8 cellular contexts compared by ENCODE assay signal in the genomic region with DNA sequence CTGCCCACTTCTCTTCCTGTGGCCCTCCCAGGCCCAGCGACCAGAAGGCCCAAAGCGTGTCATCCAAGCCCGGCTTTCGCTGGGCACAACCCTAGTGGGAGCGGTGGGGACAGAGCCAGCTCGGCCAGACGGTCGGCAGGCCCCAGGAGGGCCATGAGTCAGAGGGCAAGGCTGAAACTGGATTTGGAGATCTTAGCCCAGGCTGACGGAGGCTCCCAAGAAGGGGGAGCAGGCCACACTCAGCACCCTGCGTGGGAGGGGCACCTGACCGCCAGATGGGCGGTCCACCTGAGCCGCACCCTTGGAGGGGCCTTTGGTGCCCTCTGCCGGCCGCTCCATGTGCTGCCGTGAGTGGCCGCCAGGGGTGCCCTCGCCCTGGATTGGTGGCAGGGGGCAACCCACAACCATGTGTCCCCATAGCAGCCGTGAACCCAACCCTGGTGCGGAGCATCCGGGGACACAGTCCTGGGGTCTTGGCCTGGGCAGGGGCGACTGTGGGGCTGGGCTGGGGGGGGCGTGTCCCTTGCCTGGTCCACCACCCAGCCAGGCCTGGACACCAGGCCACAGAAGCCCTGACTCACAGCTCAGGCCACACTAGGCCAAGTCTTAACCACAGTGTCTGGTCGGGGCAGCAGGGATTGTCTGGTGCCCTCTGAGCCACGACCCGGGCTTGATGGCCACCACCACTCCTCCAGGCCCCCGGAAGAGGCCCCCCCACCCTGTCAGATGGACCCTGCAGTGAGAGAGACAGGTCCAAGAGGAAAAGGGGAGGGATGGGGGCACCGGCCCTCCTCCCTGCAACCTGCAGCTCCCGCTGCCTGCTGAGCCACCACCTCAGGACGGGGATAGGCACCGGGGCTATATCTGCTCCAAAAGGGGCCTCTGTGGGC. TPM values are rescaled to one million over a fixed set of nuclear protein-coding genes. Genes with fewer than 3 reads are reported as not detected.
DNase-seq lines count a peak whose midpoint lies in the region; ATAC-seq and TF ChIP-seq lines count a peak whose summit lies in the region.

No MANE protein-coding gene starts in this region.

- DNase-seq in C1 segment of cervical spinal cord (lab: John Stamatoyannopoulos, UW), result peak in 12 of 14 donors; percentile 38 to 81 (median 68)
- DNase-seq in NCI-H1930 (lab: John Stamatoyannopoulos, UW), result peak; percentile 59 to 84
- DNase-seq in activated CD4-positive, alpha-beta T cell treated with anti-CD3 and anti-CD28 coated beads, Interleukin-2, amount 10 ng/mL, durations not matched to agents 7 days and 5 days, result peak; percentile 78
- DNase-seq in right lobe of liver, result peak; percentile 85 to 86 (median 86)
- peak; percentile 48 to 76 (median 54) for DNase-seq in stimulated activated CD4-positive, alpha-beta T cell treated with anti-CD3 and anti-CD28 coated beads, TNF-alpha, amount 100 ng/mL, for 1 hour (ENCODE audit: low read depth in 3 of 3, low spot score in 1 of 3)

- no peaks in the 10 kb centered on the region for H3K9me3 Mint-ChIP-seq in activated CD4-positive, alpha-beta T cell treated with anti-CD3 and anti-CD28 coated beads, Interleukin-2, amount 10 ng/mL, durations not matched to agents 7 days and 5 days

- WGBS in right lobe of liver (ENCODE audit: insufficient coverage, low coverage, low lambda C conversion rate, missing lambda C conversion rate), result 3% methylated on average over 7 of the region's 31 CpGs

- H3K9me3 ChIP-seq in right lobe of liver, result no peaks in the 10 kb centered on the region

- TF ChIP-seq POLR2A in right lobe of liver (IDR thresholded peaks at IDR 0.05), result no peak

- no peak overlapping the region for H3K4me3 ChIP-seq in right lobe of liver

- ATAC-seq in GM21447 (IDR thresholded peaks at IDR 0.05; ENCODE audit: unreplicated experiment) (peak; percentile 39), right lobe of liver (peak; percentile 90 to 92 (median 91)), HG02938 (IDR thresholded peaks at IDR 0.05; ENCODE audit: unreplicated experiment) (no peak)

- H3K4me1 Mint-ChIP-seq in activated CD4-positive, alpha-beta T cell treated with anti-CD3 and anti-CD28 coated beads, Interleukin-2, amount 10 ng/mL, durations not matched to agents 7 days and 5 days, result peaks cover 10% of the 10 kb centered on the region

- H3K27ac ChIP-seq in cingulate gyrus (ENCODE audit: low read depth, low read length), result peak overlapping the region; percentile 97
- no peak overlapping the region for H3K27ac ChIP-seq in right lobe of liver

- peaks cover 0 to 7% (median 0%) of the 10 kb centered on the region in 4 donors for H3K4me1 ChIP-seq in right lobe of liver

- H3K36me3 ChIP-seq in right lobe of liver, result peaks cover 0 to 29% (median 5%) of the 10 kb centered on the region in 4 donors

- H3K4me3 Mint-ChIP-seq in activated CD4-positive, alpha-beta T cell treated with anti-CD3 and anti-CD28 coated beads, Interleukin-2, amount 10 ng/mL, durations not matched to agents 7 days and 5 days, result no peak overlapping the region

- TF ChIP-seq CTCF in right lobe of liver (IDR thresholded peaks at IDR 0.05), result peak; percentile 92 to 97 (median 96)

- CTCF ChIA-PET in activated CD4-positive, alpha-beta T cell treated with anti-CD3 and anti-CD28 coated beads, Interleukin-2, amount 10 ng/mL, durations not matched to agents 7 days and 5 days (lab: Charles Lee), result interaction anchor here (1.0 to 2.5 kb wide), 5 partner anchors 9 to 54 kb away, joined by 3 to 8 read pairs (median 7); no protein-coding TSS in a partner anchor

- H3K36me3 Mint-ChIP-seq in activated CD4-positive, alpha-beta T cell treated with anti-CD3 and anti-CD28 coated beads, Interleukin-2, amount 10 ng/mL, durations not matched to agents 7 days and 5 days (ENCODE audit: low read depth), result no peaks in the 10 kb centered on the region

- POLR2A ChIA-PET in activated CD4-positive, alpha-beta T cell treated with anti-CD3 and anti-CD28 coated beads, Interleukin-2, amount 10 ng/mL, durations not matched to agents 7 days and 5 days (lab: Charles Lee), result no interaction called here

- H3K27ac Mint-ChIP-seq in activated CD4-positive, alpha-beta T cell treated with anti-CD3 and anti-CD28 coated beads, Interleukin-2, amount 10 ng/mL, durations not matched to agents 7 days and 5 days, result no peak overlapping the region

- H3K27me3 Mint-ChIP-seq in activated CD4-positive, alpha-beta T cell treated with anti-CD3 and anti-CD28 coated beads, Interleukin-2, amount 10 ng/mL, durations not matched to agents 7 days and 5 days, result peaks cover 10% of the 10 kb centered on the region

- intact Hi-C loops in right lobe of liver (cut with DNase I), result loop anchor here (10.0 kb wide), 1 partner anchor 63 kb away; no protein-coding TSS in a partner anchor

- no peaks in the 10 kb centered on the region for H3K27me3 ChIP-seq in right lobe of liver

RNA-seq across cellular contexts. Expression of gene TALDO1, which starts 19.2 kb away (rescaled TPM):
- total RNA-seq in activated CD4-positive, alpha-beta T cell treated with anti-CD3 and anti-CD28 coated beads, Interleukin-2, amount 10 ng/mL, durations not matched to agents 7 days and 5 days, result 100 to 1,000 TPM; 219 to 268 TPM
- total RNA-seq in right lobe of liver, result 100 to 1,000 TPM; 102 to 184 (median 150) TPM

RNA-seq across cellular contexts. Expression of gene EPS8L2, which starts 22.1 kb away (rescaled TPM):
- 10 to 100 TPM in 1 of 2 experiments, 1 to 10 TPM in 1; 7.8 to 11.9 TPM for total RNA-seq in activated CD4-positive, alpha-beta T cell treated with anti-CD3 and anti-CD28 coated beads, Interleukin-2, amount 10 ng/mL, durations not matched to agents 7 days and 5 days
- 100 to 1,000 TPM in 5 of 6 experiments, 10 to 100 TPM in 1; 95.8 to 184 (median 120) TPM for total RNA-seq in right lobe of liver

RNA-seq across cellular contexts. Expression of gene TMEM80, which starts 32.5 kb away (rescaled TPM):
- total RNA-seq in activated CD4-positive, alpha-beta T cell treated with anti-CD3 and anti-CD28 coated beads, Interleukin-2, amount 10 ng/mL, durations not matched to agents 7 days and 5 days, result 10 to 100 TPM; 39.1 to 44.7 TPM
- 10 to 100 TPM in 3 of 6 experiments, 1 to 10 TPM in 3; 6.9 to 15.5 (median 10.5) TPM for total RNA-seq in right lobe of liver

RNA-seq across cellular contexts. Expression of gene DEAF1, which starts 33.1 kb away (rescaled TPM):
- 10 to 100 TPM; 44.0 to 48.8 TPM for total RNA-seq in activated CD4-positive, alpha-beta T cell treated with anti-CD3 and anti-CD28 coated beads, Interleukin-2, amount 10 ng/mL, durations not matched to agents 7 days and 5 days
- 10 to 100 TPM; 11.3 to 17.9 (median 14.0) TPM for total RNA-seq in right lobe of liver

RNA-seq across cellular contexts. Expression of gene GATD1, which starts 49.2 kb away (rescaled TPM):
- total RNA-seq in activated CD4-positive, alpha-beta T cell treated with anti-CD3 and anti-CD28 coated beads, Interleukin-2, amount 10 ng/mL, durations not matched to agents 7 days and 5 days, result 10 to 100 TPM; 58.2 to 62.1 TPM
- total RNA-seq in right lobe of liver, result 10 to 100 TPM; 15.8 to 31.9 (median 27.7) TPM

Comparison
In these comparisons a context has a peak if more than half of its experiments do, and no peak if none do; other contexts are left out.
1. RNA of gene EPS8L2, which starts 22.1 kb away (total RNA-seq): 95.8 to 184 TPM in right lobe of liver; 7.8 to 11.9 TPM in activated CD4-positive, alpha-beta T cell treated with anti-CD3 and anti-CD28 coated beads, Interleukin-2, amount 10 ng/mL, durations not matched to agents 7 days and 5 days; every median in the first group is over 4 times any median in the second.
2. Peak in every context shown above with its lines, with median percentiles within 50 percentile points of each other: DNase-seq.